26 cellular contexts compared by ENCODE assay signal in the genomic region with DNA sequence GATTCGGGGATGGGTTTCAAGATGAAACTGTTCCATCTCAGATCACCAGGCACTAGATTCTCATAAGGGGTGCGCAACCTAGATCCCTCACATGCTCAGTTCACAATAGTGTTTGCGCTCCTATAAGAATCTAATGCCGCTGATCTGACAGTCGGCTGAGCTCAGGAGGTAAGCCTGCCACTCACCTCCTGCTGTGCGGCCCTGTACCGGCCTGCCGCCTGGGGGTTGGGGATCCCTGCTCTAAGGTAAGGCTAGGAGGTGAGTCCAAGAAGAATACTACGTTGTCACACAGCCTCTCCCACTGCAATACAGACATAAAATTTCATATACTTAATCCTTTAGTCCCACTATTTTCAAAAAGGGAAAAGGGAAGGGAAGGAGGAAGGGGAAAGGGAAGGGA.
"Had no signal": no experiment of that assay in that cellular context is flagged by ENCODE, and none has a peak within 500 bp of the region (broad histone marks: within the 10 kb centered on the region; RNA-seq: fewer than 3 reads in every experiment).

No MANE protein-coding gene starts in this region.

- H3K27me3 Mint-ChIP-seq: dendritic cell treated with granulocyte-macrophage colony-stimulating factor and Interleukin-4, amounts not matched to agents 40 ng/mL and 50 ng/mL, for 4 days; naive B cell; natural killer cell treated with Interleukin-12 subunit alpha and Interleukin-12 subunit beta and Interleukin-15 and Interleukin-18, amount 100 ng/mL, for 72 hours; type B pancreatic cell had no signal

- H3K79me2 ChIP-seq: hepatocyte had no signal

- H3K4me3 Mint-ChIP-seq: dendritic cell treated with granulocyte-macrophage colony-stimulating factor and Interleukin-4, amounts not matched to agents 40 ng/mL and 50 ng/mL, for 4 days; immature natural killer cell; mesothelial cell of epicardium; naive B cell; natural killer cell treated with Interleukin-12 subunit alpha and Interleukin-12 subunit beta and Interleukin-15 and Interleukin-18, amount 100 ng/mL, for 72 hours; stimulated activated effector memory CD8-positive, alpha-beta T cell treated with anti-CD3 and anti-CD28 coated beads, Interleukin-12 subunit alpha, Interleukin-12 subunit beta, amount 100 ng/mL, for 72 hours; type B pancreatic cell had no signal

- H3K4me1 Mint-ChIP-seq: immature natural killer cell; naive B cell; stimulated activated effector memory CD8-positive, alpha-beta T cell treated with anti-CD3 and anti-CD28 coated beads, Interleukin-12 subunit alpha, Interleukin-12 subunit beta, amount 100 ng/mL, for 72 hours had no signal

- H3K4me1 ChIP-seq: colonic mucosa, heart left ventricle, lower lobe of right lung, prostate gland, right atrium auricular region, thyroid gland had no signal

- H3K27me3 ChIP-seq: colonic mucosa, esophagus muscularis mucosa, foreskin keratinocyte, gastroesophageal sphincter, heart left ventricle, hepatocyte, right atrium auricular region, stomach, thyroid gland had no signal

- H3K4me3 ChIP-seq: colonic mucosa, esophagus muscularis mucosa, gastroesophageal sphincter, heart left ventricle, hepatocyte, lower lobe of right lung, mucosa of descending colon, prostate gland, right atrium auricular region, stomach, thyroid gland had no signal

- ATAC-seq: foreskin keratinocyte; gastroesophageal sphincter; heart left ventricle; left ventricle myocardium superior; lower lobe of right lung; mucosa of descending colon; natural killer cell treated with Interleukin-12 subunit alpha and Interleukin-12 subunit beta and Interleukin-15 and Interleukin-18, amount 100 ng/mL, for 72 hours; sciatic nerve; stimulated activated effector memory CD8-positive, alpha-beta T cell treated with anti-CD3 and anti-CD28 coated beads, Interleukin-12 subunit alpha, Interleukin-12 subunit beta, amount 100 ng/mL, for 72 hours had no signal

- H3K36me3 Mint-ChIP-seq: immature natural killer cell; mesothelial cell of epicardium; naive B cell; natural killer cell treated with Interleukin-12 subunit alpha and Interleukin-12 subunit beta and Interleukin-15 and Interleukin-18, amount 100 ng/mL, for 72 hours; stimulated activated effector memory CD8-positive, alpha-beta T cell treated with anti-CD3 and anti-CD28 coated beads, Interleukin-12 subunit alpha, Interleukin-12 subunit beta, amount 100 ng/mL, for 72 hours; type B pancreatic cell had no signal

- H3K27ac Mint-ChIP-seq: dendritic cell treated with granulocyte-macrophage colony-stimulating factor and Interleukin-4, amounts not matched to agents 40 ng/mL and 50 ng/mL, for 4 days; immature natural killer cell; mesothelial cell of epicardium; naive B cell; natural killer cell treated with Interleukin-12 subunit alpha and Interleukin-12 subunit beta and Interleukin-15 and Interleukin-18, amount 100 ng/mL, for 72 hours; stimulated activated effector memory CD8-positive, alpha-beta T cell treated with anti-CD3 and anti-CD28 coated beads, Interleukin-12 subunit alpha, Interleukin-12 subunit beta, amount 100 ng/mL, for 72 hours; type B pancreatic cell had no signal

- H2AFZ ChIP-seq: hepatocyte had no signal

- DNase-seq: colonic mucosa; effector CD8-positive, alpha-beta T cell; foreskin keratinocyte; heart left ventricle; immature natural killer cell; left ventricle myocardium superior; lower lobe of right lung; mucosa of descending colon; naive B cell; nucleus accumbens; stimulated activated CD4-positive, alpha-beta T cell treated with anti-CD3 and anti-CD28 coated beads, Interleukin-2, amount 100 ng/mL, for 24 hours; stimulated activated CD4-positive, alpha-beta T cell treated with anti-CD3 and anti-CD28 coated beads, Interleukin-4, amount 100 ng/mL, for 24 hours; stimulated activated naive CD4-positive, alpha-beta T cell treated with Interleukin-2 at 50 U/mL for 16 hours; stomach; thyroid gland had no signal

- H3K27ac ChIP-seq: colonic mucosa, esophagus muscularis mucosa, foreskin keratinocyte, gastroesophageal sphincter, heart left ventricle, hepatocyte, lower lobe of right lung, prostate gland, right atrium auricular region, stomach, thyroid gland had no signal

- H3K9me3 ChIP-seq: colonic mucosa, gastroesophageal sphincter, lower lobe of right lung, mucosa of descending colon, prostate gland, thyroid gland had no signal

- H3K9me3 Mint-ChIP-seq: dendritic cell treated with granulocyte-macrophage colony-stimulating factor and Interleukin-4, amounts not matched to agents 40 ng/mL and 50 ng/mL, for 4 days; type B pancreatic cell had no signal

- H3K4me2 ChIP-seq: hepatocyte had no signal

- H3K36me3 ChIP-seq: colonic mucosa, esophagus muscularis mucosa, gastroesophageal sphincter, heart left ventricle, lower lobe of right lung, prostate gland, right atrium auricular region, stomach, thyroid gland had no signal
